Comparison of ENCODE assay signal across 35 cellular contexts in the genomic region with DNA sequence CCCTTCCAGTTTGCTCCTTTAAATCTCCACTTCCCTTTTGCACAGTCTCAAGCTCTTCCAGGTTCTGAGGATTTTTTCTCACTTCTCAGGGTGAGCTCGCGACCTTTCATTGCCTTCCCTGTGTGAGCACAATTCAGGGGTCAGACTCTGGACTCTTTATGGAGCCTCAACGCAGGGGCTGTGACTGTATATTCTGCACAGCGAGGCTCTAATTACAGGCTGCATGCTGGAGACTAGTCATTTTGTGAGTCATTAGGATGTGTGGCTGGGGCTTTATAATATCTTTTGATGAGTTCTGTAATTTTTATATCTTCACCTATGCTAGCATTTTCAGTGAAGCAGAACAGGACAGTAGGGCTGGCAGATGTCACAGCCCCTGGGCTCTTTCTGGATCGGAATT.
DNase-seq lines count a peak whose midpoint lies in the region; ATAC-seq and TF ChIP-seq lines count a peak whose summit lies in the region.
"Had no signal": no experiment of that assay in that cellular context is flagged by ENCODE, and none has a peak within 500 bp of the region (broad histone marks: within the 10 kb centered on the region; RNA-seq: fewer than 3 reads in every experiment).

No MANE protein-coding gene starts in this region.

- H3K36me3 ChIP-seq in MG63 (no peaks in the 10 kb centered on the region), neural cell (ENCODE audit: insufficient read depth, low read length) (no peaks in the 10 kb centered on the region), testis (ENCODE audit: low read depth, missing control alignments) (no peaks in the 10 kb centered on the region)
- H3K36me3 ChIP-seq: esophagus muscularis mucosa, tibial artery, vagina, WERI-Rb-1 had no signal

- H4K20me1 ChIP-seq in neural cell (ENCODE audit: insufficient read depth), result no peaks in the 10 kb centered on the region

- H3K27me3 ChIP-seq in MG63, result no peaks in the 10 kb centered on the region; the same call in 1 of the 2 replicates
- H3K27me3 ChIP-seq in neural cell (ENCODE audit: insufficient read depth, low read depth, low read length), result no peaks in the 10 kb centered on the region
- H3K27me3 ChIP-seq in testis, result no peaks in the 10 kb centered on the region
- H3K27me3 ChIP-seq: vagina had no signal

- H3K27ac ChIP-seq in neural cell (ENCODE audit: low read length) (peak overlapping the region; percentile 2), testis (no peak overlapping the region)
- H3K27ac ChIP-seq: esophagus muscularis mucosa, RWPE1, tibial artery, vagina, WERI-Rb-1 had no signal

- H3K36me3 Mint-ChIP-seq in chondrocyte (ENCODE audit: low read depth), result no peaks in the 10 kb centered on the region
- H3K36me3 Mint-ChIP-seq: activated naive CD8-positive, alpha-beta T cell; naive thymus-derived CD8-positive, alpha-beta T cell had no signal

- H3K9me3 ChIP-seq in MG63 (no peaks in the 10 kb centered on the region), neural cell (ENCODE audit: low read length) (no peaks in the 10 kb centered on the region), testis (no peaks in the 10 kb centered on the region)
- H3K9me3 ChIP-seq: Caco-2, esophagus muscularis mucosa, tibial artery, vagina had no signal

- no peaks in the 10 kb centered on the region for H3K9me2 ChIP-seq in neural cell (ENCODE audit: insufficient read depth, low read length)

- H3K27me3 Mint-ChIP-seq in chondrocyte (ENCODE audit: low read depth), result peaks cover 26% of the 10 kb centered on the region
- H3K27me3 Mint-ChIP-seq: progenitor cell of endocrine pancreas had no signal

- 73 to 85% methylated on average over 5 of the region's 5 CpGs for WGBS in testis, 2 donors

- no peak for TF ChIP-seq RAD21 in neural cell (conservative IDR thresholded peaks at IDR 0.05)

- no peak overlapping the region for H3K4me3 ChIP-seq in MG63
- H3K4me3 ChIP-seq in neural cell (ENCODE audit: low read length), result no peak overlapping the region
- H3K4me3 ChIP-seq in testis, result no peak overlapping the region
- H3K4me3 ChIP-seq: esophagus muscularis mucosa, lung, tibial artery, vagina had no signal

- no peak overlapping the region for H3K4me2 ChIP-seq in neural cell (ENCODE audit: low read length)

- H3K27ac Mint-ChIP-seq in chondrocyte (ENCODE audit: unreplicated experiment), result no peak overlapping the region
- H3K27ac Mint-ChIP-seq: activated naive CD8-positive, alpha-beta T cell; HFFc6; naive thymus-derived CD8-positive, alpha-beta T cell; progenitor cell of endocrine pancreas had no signal

- intact Hi-C loops in testis (cut with DNase I; ENCODE audit: low total_unique reads), result no loop called here

- H3K4me1 ChIP-seq in testis, result no peaks in the 10 kb centered on the region
- H3K4me1 ChIP-seq: Caco-2, esophagus muscularis mucosa, tibial artery, vagina had no signal

- no peak overlapping the region for H3K4me3 Mint-ChIP-seq in chondrocyte (ENCODE audit: unreplicated experiment)
- H3K4me3 Mint-ChIP-seq: activated naive CD8-positive, alpha-beta T cell; HFFc6; naive thymus-derived CD8-positive, alpha-beta T cell; stimulated activated naive CD8-positive, alpha-beta T cell treated with anti-CD3 and anti-CD28 coated beads, Interleukin-15, amount 100 ng/mL, for 72 hours had no signal

- H2AFZ ChIP-seq in neural cell (ENCODE audit: low read depth, low read length), result no peak overlapping the region

- H3K9ac ChIP-seq in neural cell (ENCODE audit: low read length), result peak overlapping the region; percentile 4

- peak; percentile 3 for DNase-seq in ELR (ENCODE audit: low read depth)
- DNase-seq in MG63, result peak; percentile 18
- peak; percentile 20 for DNase-seq in astrocyte of the hippocampus (ENCODE audit: low read depth, low spot score)
- no peak for DNase-seq in chondrocyte (ENCODE audit: low spot score)
- DNase-seq in testis, result no peak
- DNase-seq: activated CD4-positive, alpha-beta T cell treated with anti-CD3 and anti-CD28 coated beads for 4 hours; activated effector memory CD4-positive, alpha-beta T cell treated with Interleukin-2 at 50 U/mL for 16 hours; activated T-cell treated with anti-CD3 and anti-CD28 coated beads for 4 hours; aorta; C1 segment of cervical spinal cord; Caco-2; caudate nucleus; dermis blood vessel endothelial cell; GF-D8; HFFc6; KG1; naive thymus-derived CD8-positive, alpha-beta T cell; NCI-H1436 treated with DMSO at 0.1 percent for 48 hours; NCI-H2107; NCI-H446 treated with DMSO at 0.1 percent for 48 hours; NCI-H82; nucleus accumbens; stimulated activated CD8-positive, alpha-beta memory T cell treated with anti-CD3 and anti-CD28 coated beads, Interleukin-4, amount 100 ng/mL, for 48 hours; stimulated activated naive CD8-positive, alpha-beta T cell treated with anti-CD3 and anti-CD28 coated beads, Interleukin-15, amount 100 ng/mL, for 72 hours; tibial artery; WERI-Rb-1 had no signal

- H3F3A ChIP-seq in neural cell (ENCODE audit: insufficient read depth, low read length, poor library complexity, severe bottlenecking), result no peaks in the 10 kb centered on the region

- no peak for TF ChIP-seq EP300 in neural cell (conservative IDR thresholded peaks at IDR 0.05; ENCODE audit: poor library complexity, severe bottlenecking)

- TF ChIP-seq CTCF in neural cell (IDR thresholded peaks at IDR 0.05; ENCODE audit: poor library complexity, severe bottlenecking) (no peak), chondrocyte (IDR thresholded peaks at IDR 0.05) (no peak), testis (IDR thresholded peaks at IDR 0.05) (no peak)

- peaks cover 3% of the 10 kb centered on the region for H3K79me2 ChIP-seq in neural cell (replicated peaks; ENCODE audit: insufficient read depth, low read length)

- no peak for ATAC-seq in GM21786 (IDR thresholded peaks at IDR 0.05; ENCODE audit: unreplicated experiment)
- ATAC-seq: naive thymus-derived CD8-positive, alpha-beta T cell; sciatic nerve; stimulated activated naive CD8-positive, alpha-beta T cell treated with anti-CD3 and anti-CD28 coated beads, Interleukin-15, amount 100 ng/mL, for 72 hours had no signal

- H3K4me1 Mint-ChIP-seq in chondrocyte (ENCODE audit: low read depth), result peaks cover 2% of the 10 kb centered on the region
- H3K4me1 Mint-ChIP-seq: naive thymus-derived CD8-positive, alpha-beta T cell; stimulated activated naive CD8-positive, alpha-beta T cell treated with anti-CD3 and anti-CD28 coated beads, Interleukin-15, amount 100 ng/mL, for 72 hours had no signal

- peaks cover 2% of the 10 kb centered on the region for H3K9me3 Mint-ChIP-seq in chondrocyte (ENCODE audit: low read depth)
- H3K9me3 Mint-ChIP-seq: HFFc6; naive thymus-derived CD8-positive, alpha-beta T cell; stimulated activated naive CD8-positive, alpha-beta T cell treated with anti-CD3 and anti-CD28 coated beads, Interleukin-15, amount 100 ng/mL, for 72 hours had no signal

- TF ChIP-seq POLR2A in testis (IDR thresholded peaks at IDR 0.05), result no peak

TF ChIP-seq in neural cell, 6 proteins besides CTCF, POLR2A, EP300 and RAD21:
- TF ChIP-seq POLR2AphosphoS5 (IDR thresholded peaks at IDR 0.05), result peak; percentile 16
- TF ChIP-seq EZH2 (IDR thresholded peaks at IDR 0.05; ENCODE audit: borderline replicate concordance, insufficient read depth, low read length, poor library complexity, severe bottlenecking), result no peak

Comparison
In these comparisons a context has a peak if more than half of its experiments do, and no peak if none do; other contexts are left out.
1. DNase-seq: peak in ELR (single experiment), MG63 (single experiment) and astrocyte of the hippocampus (single experiment); none in chondrocyte (single experiment) and testis (single experiment).